12 cellular contexts compared by ENCODE assay signal in the genomic region with DNA sequence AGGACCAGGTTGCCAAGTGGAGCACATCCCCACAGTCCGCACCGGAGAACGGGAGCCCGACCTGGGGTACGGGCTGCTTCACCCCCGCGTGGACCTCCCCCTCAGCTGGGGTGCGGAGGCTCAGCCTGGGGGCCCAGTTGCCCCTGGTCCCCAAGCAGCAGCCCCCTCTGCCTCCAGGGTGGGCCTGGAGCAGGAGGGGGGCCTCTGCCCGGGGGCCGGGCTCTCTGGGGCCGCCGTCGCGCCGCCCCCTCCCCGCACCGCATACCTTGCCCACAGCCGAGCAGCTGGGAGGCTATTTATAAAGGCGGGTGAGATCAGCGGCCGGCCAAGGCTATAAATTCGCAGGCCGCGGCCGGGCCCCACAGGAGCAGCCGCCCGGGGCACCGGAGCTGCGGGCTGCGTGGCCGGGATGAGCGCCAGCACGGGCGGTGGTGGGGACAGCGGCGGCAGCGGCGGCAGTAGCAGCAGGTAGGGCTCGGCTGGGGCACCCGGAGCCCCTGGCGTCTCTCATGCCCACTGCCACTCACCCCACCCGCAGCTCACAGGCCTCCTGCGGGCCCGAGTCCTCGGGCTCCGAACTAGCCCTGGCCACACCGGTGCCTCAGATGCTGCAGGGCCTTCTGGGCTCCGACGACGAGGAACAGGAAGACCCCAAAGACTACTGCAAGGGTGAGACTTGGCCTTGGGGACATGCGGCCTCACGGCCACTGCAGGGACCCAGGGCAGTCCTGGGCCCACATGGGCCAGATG. TPM values are rescaled to one million over a fixed set of nuclear protein-coding genes. Genes with fewer than 3 reads are reported as not detected.
DNase-seq lines count a peak whose midpoint lies in the region; FAIRE-seq and TF ChIP-seq lines count a peak whose summit lies in the region.
"Had no signal": no experiment of that assay in that cellular context is flagged by ENCODE, and none has a peak within 500 bp of the region (broad histone marks: within the 10 kb centered on the region; RNA-seq: fewer than 3 reads in every experiment).

A gene with protein sequence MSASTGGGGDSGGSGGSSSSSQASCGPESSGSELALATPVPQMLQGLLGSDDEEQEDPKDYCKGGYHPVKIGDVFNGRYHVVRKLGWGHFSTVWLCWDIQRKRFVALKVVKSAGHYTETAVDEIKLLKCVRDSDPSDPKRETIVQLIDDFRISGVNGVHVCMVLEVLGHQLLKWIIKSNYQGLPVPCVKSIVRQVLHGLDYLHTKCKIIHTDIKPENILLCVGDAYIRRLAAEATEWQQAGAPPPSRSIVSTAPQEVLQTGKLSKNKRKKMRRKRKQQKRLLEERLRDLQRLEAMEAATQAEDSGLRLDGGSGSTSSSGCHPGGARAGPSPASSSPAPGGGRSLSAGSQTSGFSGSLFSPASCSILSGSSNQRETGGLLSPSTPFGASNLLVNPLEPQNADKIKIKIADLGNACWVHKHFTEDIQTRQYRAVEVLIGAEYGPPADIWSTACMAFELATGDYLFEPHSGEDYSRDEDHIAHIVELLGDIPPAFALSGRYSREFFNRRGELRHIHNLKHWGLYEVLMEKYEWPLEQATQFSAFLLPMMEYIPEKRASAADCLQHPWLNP (plus strand): TSS at position 364 of the 750 bp plus-strand sequence. CDS start 46 bp downstream, at position 410.

- H3K27me3 ChIP-seq in dorsolateral prefrontal cortex: peaks cover 0 to 76% (median 0%) of the 10 kb centered on the region in 45 donors

- TF ChIP-seq CTCF in HFFc6 (IDR thresholded peaks at IDR 0.05) (no peak), dorsolateral prefrontal cortex (IDR thresholded peaks at IDR 0.05 in 54 of 56, conservative IDR thresholded peaks at IDR 0.05 in 2 of 56; ENCODE audit: low read depth in 1 of 56, partially characterized antibody in 56 of 56) (no peak), nephron (IDR thresholded peaks at IDR 0.05; ENCODE audit: unreplicated experiment in 3 of 3) (no peak)

- H3K4me3 ChIP-seq in dorsolateral prefrontal cortex: peak within 1 kb of the TSS in 16 of 59 donors; percentile 2 to 36 (median 19)

- FAIRE-seq in GM19239 (lab: Jason Lieb, UNC): no peak
- FAIRE-seq in HTR-8/SVneo (lab: Jason Lieb, UNC): no peak
- FAIRE-seq: D721Med had no signal

- no peaks in the 10 kb centered on the region for H3K36me3 Mint-ChIP-seq in HFFc6 (ENCODE audit: low read depth)
- H3K36me3 Mint-ChIP-seq in nephron (ENCODE audit: low read depth): peaks cover 3% of the 10 kb centered on the region

- H3K4me3 Mint-ChIP-seq in HFFc6: no peak within 1 kb of the TSS
- peak within 1 kb of the TSS; percentile 46 to 67 (median 61) for H3K4me3 Mint-ChIP-seq in nephron
- H3K4me3 Mint-ChIP-seq: activated T-helper 17 cell treated with anti-CD3 and anti-CD28 coated beads, Interleukin-2, amount 50 U/mL, for 72 hours had no signal

- H3K27me3 Mint-ChIP-seq in HFFc6 (ENCODE audit: insufficient read depth): peaks cover 4% of the 10 kb centered on the region
- H3K27me3 Mint-ChIP-seq in nephron (ENCODE audit: low read depth): peaks cover 5% of the 10 kb centered on the region

- H3K9me3 Mint-ChIP-seq in HFFc6: no peaks in the 10 kb centered on the region
- H3K9me3 Mint-ChIP-seq in nephron: peaks cover 8% of the 10 kb centered on the region
- H3K9me3 Mint-ChIP-seq: activated T-helper 17 cell treated with anti-CD3 and anti-CD28 coated beads, Interleukin-2, amount 50 U/mL, for 72 hours had no signal

- H3K27ac ChIP-seq in dorsolateral prefrontal cortex: peak within 1 kb of the TSS in 57 of 59 donors; percentile 18 to 84 (median 72)

- intact Hi-C loops in dorsolateral prefrontal cortex (cut with DNase I): loop anchor here in 1 of 2 donors (2.0 kb wide), 1 partner anchor 14 kb away; no protein-coding TSS in a partner anchor

- H3K4me1 Mint-ChIP-seq in HFFc6 (ENCODE audit: low read depth) (peaks cover 7% of the 10 kb centered on the region), nephron (peaks cover 9% of the 10 kb centered on the region)
- H3K4me1 Mint-ChIP-seq: activated T-helper 17 cell treated with anti-CD3 and anti-CD28 coated beads, Interleukin-2, amount 50 U/mL, for 72 hours had no signal

- DNase-seq in AG20443 (ENCODE audit: low spot score) (peak; percentile 51), HFFc6 (no peak), dorsolateral prefrontal cortex (no peak), GM19239 (ENCODE audit: insufficient read length, low spot score) (no peak), KG1 (lab: John Stamatoyannopoulos, UW) (no peak), HTR-8/SVneo (ENCODE audit: insufficient read length, low spot score) (no peak), mucosa of gallbladder (ENCODE audit: low spot score) (no peak)
- DNase-seq: effector memory CD4-positive, alpha-beta T cell; T1000 had no signal

- H3K27ac Mint-ChIP-seq in HFFc6 (peak within 1 kb of the TSS; percentile 24; the same call in 1 of the 2 replicates), nephron (peak within 1 kb of the TSS; percentile 29 to 86 (median 70))
- H3K27ac Mint-ChIP-seq: activated T-helper 17 cell treated with anti-CD3 and anti-CD28 coated beads, Interleukin-2, amount 50 U/mL, for 72 hours had no signal

RNA-seq across cellular contexts. Expression of the gene that starts here (rescaled TPM):
- under 1 TPM; 0.14 to 0.51 (median 0.27) TPM for total RNA-seq in HFFc6 (2021; fragmentation: NEBNext Ultra II Directional; extraction: Animal tissue kit (Norgen Biotek cat#: 25700))
- total RNA-seq in dorsolateral prefrontal cortex: 10 to 100 TPM in 19 of 120 experiments, 1 to 10 TPM in 101; 1.8 to 14.2 (median 6.3) TPM
- total RNA-seq in mucosa of gallbladder: 5.8 TPM
- total RNA-seq: activated T-helper 17 cell treated with anti-CD3 and anti-CD28 coated beads, Interleukin-2, amount 50 U/mL, for 72 hours had no signal
